Comparison of ENCODE assay signal across 9 cellular contexts in genomic region chr13:102724923-102725322, GRCh38. TPM values are rescaled to one million over a fixed set of nuclear protein-coding genes. Genes with fewer than 3 reads are reported as not detected.
DNase-seq lines count a peak whose midpoint lies in the region; ATAC-seq, FAIRE-seq and TF ChIP-seq lines count a peak whose summit lies in the region.
"Had no signal": no experiment of that assay in that cellular context is flagged by ENCODE, and none has a peak within 500 bp of the region (broad histone marks: within the 10 kb centered on the region; RNA-seq: fewer than 3 reads in every experiment).

No MANE protein-coding gene starts in this region.

- no peaks in the 10 kb centered on the region for H3K27me3 ChIP-seq in sigmoid colon
- H3K27me3 ChIP-seq: SJCRH30 had no signal

- FAIRE-seq in urothelium cell line (lab: Jason Lieb, UNC) = no peak

- H3K27ac ChIP-seq in sigmoid colon = no peak overlapping the region
- H3K27ac ChIP-seq: SJCRH30 had no signal

- H3K4me1 ChIP-seq in sigmoid colon = no peaks in the 10 kb centered on the region
- H3K4me1 ChIP-seq: SJCRH30 had no signal

- H3K36me3 ChIP-seq in sigmoid colon = no peaks in the 10 kb centered on the region
- H3K36me3 ChIP-seq: SJCRH30 had no signal

- 51 to 79% methylated on average over 6 of the region's 6 CpGs for WGBS in sigmoid colon, 2 donors

- H3K9me3 ChIP-seq in sigmoid colon = no peaks in the 10 kb centered on the region
- H3K9me3 ChIP-seq: SJCRH30 had no signal

- TF ChIP-seq CTCF in sigmoid colon (IDR thresholded peaks at IDR 0.05) = peak in 1 of 4 experiments; percentile 10

- no peak for ATAC-seq in GM21526 (IDR thresholded peaks at IDR 0.05; ENCODE audit: low FRiP score, unreplicated experiment)

- no peak for TF ChIP-seq POLR2A in sigmoid colon (IDR thresholded peaks at IDR 0.05)

- TF ChIP-seq EP300 in sigmoid colon (IDR thresholded peaks at IDR 0.05) = no peak

- no peak overlapping the region for H3K4me3 ChIP-seq in sigmoid colon
- H3K4me3 ChIP-seq: SJCRH30 had no signal

- peak; percentile 77 for DNase-seq in GM03348 (ENCODE audit: low spot score)
- DNase-seq in HPDE6-E6E7 (ENCODE audit: extremely low spot score) = peak; percentile 69
- peak; percentile 32 to 35 for DNase-seq in SHP77 (lab: John Stamatoyannopoulos, UW)
- DNase-seq in head of caudate nucleus = peak in 25 of 42 donors; percentile 5 to 77 (median 26)
- peak; percentile 9 for DNase-seq in urothelium cell line (ENCODE audit: low spot score)
- no peak for DNase-seq in sigmoid colon
- no peak for DNase-seq in KG1 (lab: John Stamatoyannopoulos, UW)

- intact Hi-C loops in head of caudate nucleus (cut with DNase I) = loop anchor here (2.0 to 5.0 kb wide), 2 partner anchors 132 to 143 kb away; no protein-coding TSS in a partner anchor
- intact Hi-C loops in sigmoid colon (cut with DNase I) = no loop called here

RNA-seq across cellular contexts. Expression of gene METTL21C, which starts 30.1 kb away (rescaled TPM):
- total RNA-seq in sigmoid colon = under 1 TPM in 1 of 4 donors, not detected in 3; 0.36 TPM
- polyA plus RNA-seq in sigmoid colon = not detected
- total RNA-seq: SJCRH30 had no signal

RNA-seq across cellular contexts. Expression of gene TEX30, which starts 48.7 kb away (rescaled TPM):
- total RNA-seq in sigmoid colon = 10 to 100 TPM in 2 of 4 donors, 1 to 10 TPM in 2; 8.9 to 17.3 (median 11.7) TPM
- 1 to 10 TPM; 6.6 to 7.2 (median 6.7) TPM for polyA plus RNA-seq in sigmoid colon

Comparison
In these comparisons a context has a peak if more than half of its experiments do, and no peak if none do; other contexts are left out.
1. DNase-seq: peak in GM03348 (single experiment), HPDE6-E6E7 (single experiment), SHP77 (2 of 2), head of caudate nucleus (25 of 42) and urothelium cell line (single experiment); none in sigmoid colon (single experiment) and KG1 (single experiment).